1 cellular context compared by ENCODE assay signal in genomic region chr16:89842471-89843408, GRCh38.
TF ChIP-seq lines count a peak whose summit lies in the region.

No MANE protein-coding gene starts in this region.

TF ChIP-seq in HepG2, 621 proteins besides CTCF, POLR2A, EP300 and RAD21 (continued from another document and continues in another):
- TF ChIP-seq TFAP4 (IDR thresholded peaks at IDR 0.05; ENCODE audit: borderline replicate concordance, low read depth) (0 out of 2 replicates have a peak, but pooled peaks have one; percentile 6), RELA (CRISPR knock-in tag; IDR thresholded peaks at IDR 0.05) (no peak), AGO1 (IDR thresholded peaks at IDR 0.05; ENCODE audit: low read depth, low read length, poor library complexity, severe bottlenecking) (peak; percentile 50), BCL6 (CRISPR knock-in tag; IDR thresholded peaks at IDR 0.05) (0 out of 2 replicates have a peak, but pooled peaks have one; percentile 7), ZNF770 (CRISPR knock-in tag; IDR thresholded peaks at IDR 0.05) (peak; percentile 37; the same call in 1 of the 2 replicates), KDM1A (CRISPR knock-in tag; IDR thresholded peaks at IDR 0.05) (peak; percentile 79; the same call in 1 of the 2 replicates), SOX6 (IDR thresholded peaks at IDR 0.05) (no peak), SOX6 (CRISPR knock-in tag; IDR thresholded peaks at IDR 0.05) (peak; percentile 70), ZNF350 (CRISPR knock-in tag; IDR thresholded peaks at IDR 0.05; ENCODE audit: borderline replicate concordance, low read depth) (peak; percentile 9; the same call in 1 of the 2 replicates), HOXA5 (CRISPR knock-in tag; IDR thresholded peaks at IDR 0.05) (0 out of 2 replicates have a peak, but pooled peaks have one; percentile 14), ARNT2 (CRISPR knock-in tag; IDR thresholded peaks at IDR 0.05; ENCODE audit: low read depth) (peak; percentile 54; the same call in 1 of the 2 replicates), NFYC (CRISPR knock-in tag; IDR thresholded peaks at IDR 0.05) (peak; percentile 59; the same call in 1 of the 2 replicates), HMGXB4 (CRISPR knock-in tag; IDR thresholded peaks at IDR 0.05; ENCODE audit: borderline replicate concordance in 1 of 2, low read depth in 1 of 2) (peak in 1 of 2 experiments; percentile 31; a peak in 2 of 4 replicates), DBP (CRISPR knock-in tag; IDR thresholded peaks at IDR 0.05; ENCODE audit: not compliant biosample characterization) (peak; percentile 94), ZNF761 (CRISPR knock-in tag; conservative IDR thresholded peaks at IDR 0.05) (0 out of 2 replicates have a peak, but pooled peaks have one; percentile 25), ZNF788 (CRISPR knock-in tag; IDR thresholded peaks at IDR 0.05; ENCODE audit: borderline replicate concordance) (0 out of 2 replicates have a peak, but pooled peaks have one; percentile 55), ZNF263 (CRISPR knock-in tag; IDR thresholded peaks at IDR 0.05) (peak; percentile 97), SPEN (CRISPR knock-in tag; IDR thresholded peaks at IDR 0.05; ENCODE audit: low read depth) (peak; percentile 40; the same call in 1 of the 2 replicates), ZNF232 (CRISPR knock-in tag; IDR thresholded peaks at IDR 0.05; ENCODE audit: borderline replicate concordance) (peak; percentile 43; the same call in 1 of the 2 replicates), FOXP4 (CRISPR knock-in tag; IDR thresholded peaks at IDR 0.05) (peak; percentile 22; the same call in 1 of the 2 replicates), SALL1 (CRISPR knock-in tag; IDR thresholded peaks at IDR 0.05) (peak; percentile 29; the same call in 1 of the 2 replicates), ZNF274 (CRISPR knock-in tag; IDR thresholded peaks at IDR 0.05) (peak; percentile 52), ZNF740 (CRISPR knock-in tag; IDR thresholded peaks at IDR 0.05) (0 out of 2 replicates have a peak, but pooled peaks have one; percentile 56), TCF7L2 (IDR thresholded peaks at IDR 0.05; ENCODE audit: low read depth, low read length) (no peak), HNRNPLL (IDR thresholded peaks at IDR 0.05; ENCODE audit: low read depth, low read length, poor library complexity, severe bottlenecking) (peak; percentile 48), CSRNP1 (CRISPR knock-in tag; IDR thresholded peaks at IDR 0.05) (no peak; the same call in 1 of the 2 replicates), AGO2 (optimal IDR thresholded peaks at IDR 0.05; ENCODE audit: low read depth, low read length) (peak; percentile 73)
- TF ChIP-seq, protein P1, sequence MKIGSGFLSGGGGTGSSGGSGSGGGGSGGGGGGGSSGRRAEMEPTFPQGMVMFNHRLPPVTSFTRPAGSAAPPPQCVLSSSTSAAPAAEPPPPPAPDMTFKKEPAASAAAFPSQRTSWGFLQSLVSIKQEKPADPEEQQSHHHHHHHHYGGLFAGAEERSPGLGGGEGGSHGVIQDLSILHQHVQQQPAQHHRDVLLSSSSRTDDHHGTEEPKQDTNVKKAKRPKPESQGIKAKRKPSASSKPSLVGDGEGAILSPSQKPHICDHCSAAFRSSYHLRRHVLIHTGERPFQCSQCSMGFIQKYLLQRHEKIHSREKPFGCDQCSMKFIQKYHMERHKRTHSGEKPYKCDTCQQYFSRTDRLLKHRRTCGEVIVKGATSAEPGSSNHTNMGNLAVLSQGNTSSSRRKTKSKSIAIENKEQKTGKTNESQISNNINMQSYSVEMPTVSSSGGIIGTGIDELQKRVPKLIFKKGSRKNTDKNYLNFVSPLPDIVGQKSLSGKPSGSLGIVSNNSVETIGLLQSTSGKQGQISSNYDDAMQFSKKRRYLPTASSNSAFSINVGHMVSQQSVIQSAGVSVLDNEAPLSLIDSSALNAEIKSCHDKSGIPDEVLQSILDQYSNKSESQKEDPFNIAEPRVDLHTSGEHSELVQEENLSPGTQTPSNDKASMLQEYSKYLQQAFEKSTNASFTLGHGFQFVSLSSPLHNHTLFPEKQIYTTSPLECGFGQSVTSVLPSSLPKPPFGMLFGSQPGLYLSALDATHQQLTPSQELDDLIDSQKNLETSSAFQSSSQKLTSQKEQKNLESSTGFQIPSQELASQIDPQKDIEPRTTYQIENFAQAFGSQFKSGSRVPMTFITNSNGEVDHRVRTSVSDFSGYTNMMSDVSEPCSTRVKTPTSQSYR (CRISPR knock-in tag; IDR thresholded peaks at IDR 0.05; ENCODE audit: borderline replicate concordance), result no peak; the same call in 1 of the 2 replicates
- TF ChIP-seq, protein P2, sequence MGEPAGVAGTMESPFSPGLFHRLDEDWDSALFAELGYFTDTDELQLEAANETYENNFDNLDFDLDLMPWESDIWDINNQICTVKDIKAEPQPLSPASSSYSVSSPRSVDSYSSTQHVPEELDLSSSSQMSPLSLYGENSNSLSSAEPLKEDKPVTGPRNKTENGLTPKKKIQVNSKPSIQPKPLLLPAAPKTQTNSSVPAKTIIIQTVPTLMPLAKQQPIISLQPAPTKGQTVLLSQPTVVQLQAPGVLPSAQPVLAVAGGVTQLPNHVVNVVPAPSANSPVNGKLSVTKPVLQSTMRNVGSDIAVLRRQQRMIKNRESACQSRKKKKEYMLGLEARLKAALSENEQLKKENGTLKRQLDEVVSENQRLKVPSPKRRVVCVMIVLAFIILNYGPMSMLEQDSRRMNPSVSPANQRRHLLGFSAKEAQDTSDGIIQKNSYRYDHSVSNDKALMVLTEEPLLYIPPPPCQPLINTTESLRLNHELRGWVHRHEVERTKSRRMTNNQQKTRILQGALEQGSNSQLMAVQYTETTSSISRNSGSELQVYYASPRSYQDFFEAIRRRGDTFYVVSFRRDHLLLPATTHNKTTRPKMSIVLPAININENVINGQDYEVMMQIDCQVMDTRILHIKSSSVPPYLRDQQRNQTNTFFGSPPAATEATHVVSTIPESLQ (CRISPR knock-in tag; conservative IDR thresholded peaks at IDR 0.05), result 0 out of 2 replicates have a peak, but pooled peaks have one; percentile 46
- TF ChIP-seq, protein P3, sequence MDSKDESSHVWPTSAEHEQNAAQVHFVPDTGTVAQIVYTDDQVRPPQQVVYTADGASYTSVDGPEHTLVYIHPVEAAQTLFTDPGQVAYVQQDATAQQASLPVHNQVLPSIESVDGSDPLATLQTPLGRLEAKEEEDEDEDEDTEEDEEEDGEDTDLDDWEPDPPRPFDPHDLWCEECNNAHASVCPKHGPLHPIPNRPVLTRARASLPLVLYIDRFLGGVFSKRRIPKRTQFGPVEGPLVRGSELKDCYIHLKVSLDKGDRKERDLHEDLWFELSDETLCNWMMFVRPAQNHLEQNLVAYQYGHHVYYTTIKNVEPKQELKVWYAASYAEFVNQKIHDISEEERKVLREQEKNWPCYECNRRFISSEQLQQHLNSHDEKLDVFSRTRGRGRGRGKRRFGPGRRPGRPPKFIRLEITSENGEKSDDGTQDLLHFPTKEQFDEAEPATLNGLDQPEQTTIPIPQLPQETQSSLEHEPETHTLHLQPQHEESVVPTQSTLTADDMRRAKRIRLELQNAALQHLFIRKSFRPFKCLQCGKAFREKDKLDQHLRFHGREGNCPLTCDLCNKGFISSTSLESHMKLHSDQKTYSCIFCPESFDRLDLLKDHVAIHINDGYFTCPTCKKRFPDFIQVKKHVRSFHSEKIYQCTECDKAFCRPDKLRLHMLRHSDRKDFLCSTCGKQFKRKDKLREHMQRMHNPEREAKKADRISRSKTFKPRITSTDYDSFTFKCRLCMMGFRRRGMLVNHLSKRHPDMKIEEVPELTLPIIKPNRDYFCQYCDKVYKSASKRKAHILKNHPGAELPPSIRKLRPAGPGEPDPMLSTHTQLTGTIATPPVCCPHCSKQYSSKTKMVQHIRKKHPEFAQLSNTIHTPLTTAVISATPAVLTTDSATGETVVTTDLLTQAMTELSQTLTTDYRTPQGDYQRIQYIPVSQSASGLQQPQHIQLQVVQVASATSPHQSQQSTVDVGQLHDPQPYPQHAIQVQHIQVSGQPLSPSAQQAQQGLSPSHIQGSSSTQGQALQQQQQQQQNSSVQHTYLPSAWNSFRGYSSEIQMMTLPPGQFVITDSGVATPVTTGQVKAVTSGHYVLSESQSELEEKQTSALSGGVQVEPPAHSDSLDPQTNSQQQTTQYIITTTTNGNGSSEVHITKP (CRISPR knock-in tag; IDR thresholded peaks at IDR 0.05; ENCODE audit: low read depth), result 0 out of 2 replicates have a peak, but pooled peaks have one; percentile 19
- TF ChIP-seq, protein P4, sequence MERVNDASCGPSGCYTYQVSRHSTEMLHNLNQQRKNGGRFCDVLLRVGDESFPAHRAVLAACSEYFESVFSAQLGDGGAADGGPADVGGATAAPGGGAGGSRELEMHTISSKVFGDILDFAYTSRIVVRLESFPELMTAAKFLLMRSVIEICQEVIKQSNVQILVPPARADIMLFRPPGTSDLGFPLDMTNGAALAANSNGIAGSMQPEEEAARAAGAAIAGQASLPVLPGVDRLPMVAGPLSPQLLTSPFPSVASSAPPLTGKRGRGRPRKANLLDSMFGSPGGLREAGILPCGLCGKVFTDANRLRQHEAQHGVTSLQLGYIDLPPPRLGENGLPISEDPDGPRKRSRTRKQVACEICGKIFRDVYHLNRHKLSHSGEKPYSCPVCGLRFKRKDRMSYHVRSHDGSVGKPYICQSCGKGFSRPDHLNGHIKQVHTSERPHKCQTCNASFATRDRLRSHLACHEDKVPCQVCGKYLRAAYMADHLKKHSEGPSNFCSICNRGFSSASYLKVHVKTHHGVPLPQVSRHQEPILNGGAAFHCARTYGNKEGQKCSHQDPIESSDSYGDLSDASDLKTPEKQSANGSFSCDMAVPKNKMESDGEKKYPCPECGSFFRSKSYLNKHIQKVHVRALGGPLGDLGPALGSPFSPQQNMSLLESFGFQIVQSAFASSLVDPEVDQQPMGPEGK (CRISPR knock-in tag; IDR thresholded peaks at IDR 0.05), result peak; percentile 69; the same call in 1 of the 2 replicates
